13 cellular contexts compared by ENCODE assay signal in genomic region chr1:23526329-23527041, GRCh38. TPM values are rescaled to one million over a fixed set of nuclear protein-coding genes. Genes with fewer than 3 reads are reported as not detected.
DNase-seq lines count a peak whose midpoint lies in the region; ATAC-seq, FAIRE-seq and TF ChIP-seq lines count a peak whose summit lies in the region.
"Had no signal": no experiment of that assay in that cellular context is flagged by ENCODE, and none has a peak within 500 bp of the region (broad histone marks: within the 10 kb centered on the region; RNA-seq: fewer than 3 reads in every experiment).

No MANE protein-coding gene starts in this region.

- peaks cover 18% of the 10 kb centered on the region for H4K20me1 ChIP-seq in OCI-LY3 (ENCODE audit: insufficient read depth, low read length)

- H3K9me3 ChIP-seq in OCI-LY3 (ENCODE audit: insufficient read depth, low read length) (no peaks in the 10 kb centered on the region), small intestine (ENCODE audit: control insufficient read depth, low read depth) (no peaks in the 10 kb centered on the region), tibial artery (no peaks in the 10 kb centered on the region)
- H3K9me3 ChIP-seq: adrenal gland, upper lobe of right lung had no signal

- ATAC-seq in effector memory CD8-positive, alpha-beta T cell (replicated peaks), result no peak
- ATAC-seq: upper lobe of right lung had no signal

- H3K27ac ChIP-seq in OCI-LY3 (ENCODE audit: low read length) (no peak overlapping the region), small intestine (ENCODE audit: low read depth in 1 of 2, low read length in 1 of 2) (peak overlapping the region; percentile 49 to 78), tibial artery (no peak overlapping the region)
- H3K27ac ChIP-seq: adrenal gland, coronary artery, upper lobe of right lung had no signal

- 67 to 80% (median 77%) methylated on average over 8 of the region's 8 CpGs for WGBS in small intestine, 3 donors

- no peak for FAIRE-seq in small intestine (lab: Jason Lieb, UNC)

- H3K9me3 Mint-ChIP-seq in activated CD4-positive, alpha-beta memory T cell treated with anti-CD3 and anti-CD28 coated beads, Interleukin-2, amount 10 ng/mL, durations not matched to agents 7 days and 5 days, result no peaks in the 10 kb centered on the region
- H3K9me3 Mint-ChIP-seq in activated CD4-positive, alpha-beta memory T cell treated with anti-CD3 and anti-CD28 coated beads for 36 hours, result no peaks in the 10 kb centered on the region
- H3K9me3 Mint-ChIP-seq in effector memory CD8-positive, alpha-beta T cell, result no peaks in the 10 kb centered on the region

- CTCF ChIA-PET in activated CD4-positive, alpha-beta memory T cell treated with anti-CD3 and anti-CD28 coated beads, Interleukin-2, amount 10 ng/mL, durations not matched to agents 7 days and 5 days (lab: Charles Lee), result interaction anchor here (1.3 to 12.4 kb wide), 5 partner anchors 10 to 111 kb away, joined by 3 to 192 read pairs (median 14); no protein-coding TSS in a partner anchor
- CTCF ChIA-PET in activated CD4-positive, alpha-beta memory T cell treated with anti-CD3 and anti-CD28 coated beads for 36 hours (lab: Charles Lee), result interaction anchor here (1.9 to 11.2 kb wide), 4 partner anchors 13 to 111 kb away, joined by 7 to 170 read pairs (median 42); no protein-coding TSS in a partner anchor

- H3K27ac Mint-ChIP-seq in activated CD4-positive, alpha-beta memory T cell treated with anti-CD3 and anti-CD28 coated beads, Interleukin-2, amount 10 ng/mL, durations not matched to agents 7 days and 5 days, result peak overlapping the region; percentile 97
- H3K27ac Mint-ChIP-seq in activated CD4-positive, alpha-beta memory T cell treated with anti-CD3 and anti-CD28 coated beads for 36 hours, result no peak overlapping the region
- peak overlapping the region; percentile 94 to 98 for H3K27ac Mint-ChIP-seq in effector memory CD8-positive, alpha-beta T cell

- H3K4me2 ChIP-seq in OCI-LY3 (ENCODE audit: low read length), result peak overlapping the region; percentile 58; the same call in 1 of the 2 replicates

- H3K4me1 Mint-ChIP-seq in activated CD4-positive, alpha-beta memory T cell treated with anti-CD3 and anti-CD28 coated beads, Interleukin-2, amount 10 ng/mL, durations not matched to agents 7 days and 5 days, result peaks cover 74% of the 10 kb centered on the region
- peaks cover 67% of the 10 kb centered on the region for H3K4me1 Mint-ChIP-seq in activated CD4-positive, alpha-beta memory T cell treated with anti-CD3 and anti-CD28 coated beads for 36 hours (ENCODE audit: low read depth)
- H3K4me1 Mint-ChIP-seq in effector memory CD8-positive, alpha-beta T cell (ENCODE audit: low read depth in 2 of 2), result peaks cover 58 to 73% of the 10 kb centered on the region in 2 donors

- no peak for DNase-seq in activated CD4-positive, alpha-beta memory T cell treated with anti-CD3 and anti-CD28 coated beads, Interleukin-2, amount 10 ng/mL, durations not matched to agents 7 days and 5 days
- no peak for DNase-seq in activated CD4-positive, alpha-beta memory T cell treated with anti-CD3 and anti-CD28 coated beads for 36 hours
- no peak for DNase-seq in effector memory CD8-positive, alpha-beta T cell
- peak; percentile 34 for DNase-seq in small intestine
- no peak for DNase-seq in Kasumi-1 (lab: John Stamatoyannopoulos, UW)
- DNase-seq in activated gamma-delta T cell (lab: John Stamatoyannopoulos, UW), result no peak
- no peak for DNase-seq in tibial artery
- DNase-seq: adrenal gland; NCI-H446; stimulated activated CD4-positive, alpha-beta T cell treated with anti-CD3 and anti-CD28 coated beads, Interleukin-15, amount 100 ng/mL, for 24 hours; upper lobe of right lung had no signal

- POLR2A ChIA-PET in activated CD4-positive, alpha-beta memory T cell treated with anti-CD3 and anti-CD28 coated beads, Interleukin-2, amount 10 ng/mL, durations not matched to agents 7 days and 5 days (lab: Charles Lee), result interaction anchor here (2.5 to 15.2 kb wide), 8 partner anchors 9 to 184 kb away, joined by 13 to 122 read pairs (median 38); partner anchors contain the start of gene RPL11
- POLR2A ChIA-PET in activated CD4-positive, alpha-beta memory T cell treated with anti-CD3 and anti-CD28 coated beads for 36 hours (lab: Charles Lee), result interaction anchor here (1.5 kb wide), 1 partner anchor 32 kb away, joined by 3 read pairs; no protein-coding TSS in a partner anchor

- H3K27me3 Mint-ChIP-seq in activated CD4-positive, alpha-beta memory T cell treated with anti-CD3 and anti-CD28 coated beads, Interleukin-2, amount 10 ng/mL, durations not matched to agents 7 days and 5 days, result no peaks in the 10 kb centered on the region
- no peaks in the 10 kb centered on the region for H3K27me3 Mint-ChIP-seq in activated CD4-positive, alpha-beta memory T cell treated with anti-CD3 and anti-CD28 coated beads for 36 hours
- no peaks in the 10 kb centered on the region for H3K27me3 Mint-ChIP-seq in effector memory CD8-positive, alpha-beta T cell

- peaks cover 77% of the 10 kb centered on the region for H3K36me3 Mint-ChIP-seq in activated CD4-positive, alpha-beta memory T cell treated with anti-CD3 and anti-CD28 coated beads, Interleukin-2, amount 10 ng/mL, durations not matched to agents 7 days and 5 days (ENCODE audit: low read depth)
- peaks cover 28% of the 10 kb centered on the region for H3K36me3 Mint-ChIP-seq in activated CD4-positive, alpha-beta memory T cell treated with anti-CD3 and anti-CD28 coated beads for 36 hours
- H3K36me3 Mint-ChIP-seq in effector memory CD8-positive, alpha-beta T cell (ENCODE audit: insufficient read depth), result peaks cover 10% of the 10 kb centered on the region

- intact Hi-C loops in activated CD4-positive, alpha-beta memory T cell treated with anti-CD3 and anti-CD28 coated beads for 36 hours (cut with micrococcal nuclease), result no loop called here
- intact Hi-C loops in tibial artery (cut with DNase I; ENCODE audit: low total_unique reads), result no loop called here

- H3K4me3 Mint-ChIP-seq in activated CD4-positive, alpha-beta memory T cell treated with anti-CD3 and anti-CD28 coated beads, Interleukin-2, amount 10 ng/mL, durations not matched to agents 7 days and 5 days, result peak overlapping the region; percentile 99
- no peak overlapping the region for H3K4me3 Mint-ChIP-seq in activated CD4-positive, alpha-beta memory T cell treated with anti-CD3 and anti-CD28 coated beads for 36 hours
- H3K4me3 Mint-ChIP-seq in effector memory CD8-positive, alpha-beta T cell, result peak overlapping the region; percentile 71 to 81

- TF ChIP-seq CTCF in OCI-LY3 (IDR thresholded peaks at IDR 0.05; ENCODE audit: low read depth, low read length) (no peak), tibial artery (IDR thresholded peaks at IDR 0.05) (no peak)

- no peaks in the 10 kb centered on the region for H3K36me3 ChIP-seq in OCI-LY3 (replicated peaks; ENCODE audit: low read depth, low read length)
- no peaks in the 10 kb centered on the region for H3K36me3 ChIP-seq in small intestine (ENCODE audit: control insufficient read depth in 2 of 2, insufficient read depth in 2 of 2, low read length in 2 of 2)
- H3K36me3 ChIP-seq in tibial artery, result no peaks in the 10 kb centered on the region
- H3K36me3 ChIP-seq: adrenal gland, upper lobe of right lung had no signal

- H3K4me3 ChIP-seq in OCI-LY3 (ENCODE audit: low read length) (no peak overlapping the region), small intestine (ENCODE audit: low read depth in 1 of 2, low read length in 2 of 2) (no peak overlapping the region), tibial artery (no peak overlapping the region)
- H3K4me3 ChIP-seq: adrenal gland, coronary artery, upper lobe of right lung had no signal

- H3K9ac ChIP-seq in OCI-LY3 (ENCODE audit: low read length), result no peak overlapping the region

- no peak overlapping the region for H2AFZ ChIP-seq in OCI-LY3 (ENCODE audit: low read depth, low read length)

- H3K4me1 ChIP-seq in OCI-LY3 (ENCODE audit: low read length), result peaks cover 66% of the 10 kb centered on the region
- peaks cover 17 to 25% of the 10 kb centered on the region in 2 donors for H3K4me1 ChIP-seq in small intestine (ENCODE audit: control insufficient read depth in 2 of 2, insufficient read depth in 1 of 2, low read depth in 1 of 2, low read length in 1 of 2)
- peaks cover 0 to 27% (median 17%) of the 10 kb centered on the region in 4 donors for H3K4me1 ChIP-seq in tibial artery

- H3K79me2 ChIP-seq in OCI-LY3 (ENCODE audit: low read length), result peaks cover 29% of the 10 kb centered on the region

- H3K27me3 ChIP-seq in OCI-LY3 (ENCODE audit: low read depth, low read length), result no peaks in the 10 kb centered on the region
- H3K27me3 ChIP-seq in small intestine (ENCODE audit: control insufficient read depth in 2 of 2, insufficient read depth in 2 of 2, low read length in 2 of 2), result no peaks in the 10 kb centered on the region
- H3K27me3 ChIP-seq in tibial artery, result peaks cover 0 to 41% of the 10 kb centered on the region in 2 donors
- H3K27me3 ChIP-seq: adrenal gland, upper lobe of right lung had no signal

RNA-seq across cellular contexts. Expression of gene E2F2, which starts 4.5 kb away (rescaled TPM):
- total RNA-seq in activated CD4-positive, alpha-beta memory T cell treated with anti-CD3 and anti-CD28 coated beads, Interleukin-2, amount 10 ng/mL, durations not matched to agents 7 days and 5 days, result 10 to 100 TPM; 93.4 to 98.9 TPM
- total RNA-seq in activated CD4-positive, alpha-beta memory T cell treated with anti-CD3 and anti-CD28 coated beads for 36 hours, result 10 to 100 TPM; 22.1 to 26.3 TPM
- polyA plus RNA-seq in small intestine, result 1 to 10 TPM; 1.9 to 4.0 (median 2.2) TPM

RNA-seq across cellular contexts. Expression of gene ID3, which starts 32.8 kb away (rescaled TPM):
- 10 to 100 TPM; 14.7 to 14.8 TPM for total RNA-seq in activated CD4-positive, alpha-beta memory T cell treated with anti-CD3 and anti-CD28 coated beads, Interleukin-2, amount 10 ng/mL, durations not matched to agents 7 days and 5 days
- 10 to 100 TPM; 35.9 to 36.2 TPM for total RNA-seq in activated CD4-positive, alpha-beta memory T cell treated with anti-CD3 and anti-CD28 coated beads for 36 hours
- 100 to 1,000 TPM in 2 of 3 donors, 10 to 100 TPM in 1; 78.1 to 135 (median 115) TPM for polyA plus RNA-seq in small intestine

RNA-seq across cellular contexts. Expression of gene ASAP3, which starts 42.5 kb away (rescaled TPM):
- under 1 TPM; 0.43 to 0.63 TPM for total RNA-seq in activated CD4-positive, alpha-beta memory T cell treated with anti-CD3 and anti-CD28 coated beads, Interleukin-2, amount 10 ng/mL, durations not matched to agents 7 days and 5 days
- under 1 TPM; 0.50 to 0.58 TPM for total RNA-seq in activated CD4-positive, alpha-beta memory T cell treated with anti-CD3 and anti-CD28 coated beads for 36 hours
- 1 to 10 TPM; 1.9 to 8.6 (median 2.2) TPM for polyA plus RNA-seq in small intestine

Comparison
In these comparisons a context has a peak if more than half of its experiments do, and no peak if none do; other contexts are left out.
1. H3K27ac ChIP-seq: peak in small intestine (2 of 2); none in OCI-LY3 (single experiment) and tibial artery (0 of 2).